Comparison of ENCODE assay signal across 9 cellular contexts in the genomic region with DNA sequence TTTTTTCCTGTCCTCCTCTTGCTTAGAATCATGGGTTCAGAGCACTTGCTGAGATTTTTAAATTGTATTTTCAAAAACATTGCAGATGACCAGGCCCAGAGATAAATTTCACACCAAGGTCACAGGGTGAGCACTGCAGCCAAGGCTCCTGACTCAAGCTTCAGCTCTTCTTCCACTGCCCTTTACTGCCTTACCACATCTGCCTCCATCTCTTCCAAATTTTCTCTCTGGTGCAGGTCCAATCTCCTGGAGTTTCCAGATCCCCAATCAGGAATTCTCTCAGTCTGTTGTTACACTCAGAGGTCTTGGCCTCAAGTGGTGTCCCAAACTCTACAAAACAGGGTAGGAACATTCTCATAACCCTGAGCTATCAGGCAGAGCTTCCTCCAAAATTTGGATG. TPM values are rescaled to one million over a fixed set of nuclear protein-coding genes. Genes with fewer than 3 reads are reported as not detected.
"Had no signal": no experiment of that assay in that cellular context is flagged by ENCODE, and none has a peak within 500 bp of the region (broad histone marks: within the 10 kb centered on the region; RNA-seq: fewer than 3 reads in every experiment).

No MANE protein-coding gene starts in this region.

- H3K36me3 ChIP-seq: HAP-1 had no signal

- H3K9me3 ChIP-seq: HAP-1 had no signal

- H2AFZ ChIP-seq: GM23248 had no signal

- H3K27ac ChIP-seq: GM23248 had no signal

- H3K9ac ChIP-seq: GM23248 had no signal

- ATAC-seq: HCT116, K562 had no signal

- DNase-seq: GM23248, GOT3, H7, HFFc6, IMR-90 had no signal

- H3K4me3 ChIP-seq: GM23248, HAP-1, K562 had no signal

- H3K4me1 ChIP-seq: HAP-1 had no signal

RNA-seq across cellular contexts. Expression of a gene that starts 12.7 kb away (rescaled TPM):
- total RNA-seq: GM23248, HT-29, K562 had no signal
